In the genomic region with DNA sequence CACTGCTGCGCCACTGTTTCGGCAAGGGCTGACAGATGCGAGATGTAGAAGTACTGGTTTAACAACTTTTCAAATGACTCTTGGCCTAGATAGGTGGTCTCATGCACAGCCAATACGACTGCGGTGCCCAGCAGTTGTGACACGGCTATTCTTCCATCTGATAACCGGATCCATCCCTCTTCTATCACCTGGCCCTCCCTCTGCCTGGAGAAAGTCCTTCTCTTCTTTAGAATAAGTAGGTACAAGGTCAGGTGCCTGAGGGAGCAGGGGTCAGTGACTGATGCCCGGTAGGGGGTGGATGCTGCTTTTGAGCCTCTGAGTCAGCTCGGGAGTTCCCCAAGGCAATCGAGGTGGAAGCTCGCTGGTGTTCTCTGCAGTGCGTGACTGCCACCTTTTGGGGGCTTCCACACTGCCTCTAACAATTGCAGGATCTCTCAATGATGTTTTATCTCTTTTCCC, we compare ENCODE assay signal across 9 cellular contexts.
DNase-seq lines count a peak whose midpoint lies in the region; ATAC-seq and TF ChIP-seq lines count a peak whose summit lies in the region.
"Had no signal": no experiment of that assay in that cellular context is flagged by ENCODE, and none has a peak within 500 bp of the region (broad histone marks: within the 10 kb centered on the region; RNA-seq: fewer than 3 reads in every experiment).

No MANE protein-coding gene starts in this region.

- no peak overlapping the region for H3K9ac ChIP-seq in endodermal cell (ENCODE audit: extremely low read depth, low read length, poor library complexity, severe bottlenecking)
- H3K9ac ChIP-seq: KMS-11 had no signal

- H3K27ac Mint-ChIP-seq in activated naive CD4-positive, alpha-beta T cell treated with anti-CD3 and anti-CD28 coated beads for 36 hours, result no peak overlapping the region
- H3K27ac Mint-ChIP-seq in activated naive CD4-positive, alpha-beta T cell treated with anti-CD3 and anti-CD28 coated beads, Interleukin-2, amount 50 U/mL, for 72 hours, result no peak overlapping the region
- H3K27ac Mint-ChIP-seq in endodermal cell, result no peak overlapping the region
- no peak overlapping the region for H3K27ac Mint-ChIP-seq in stimulated activated naive CD8-positive, alpha-beta T cell treated with anti-CD3 and anti-CD28 coated beads, Interleukin-15, amount 100 ng/mL, for 72 hours
- H3K27ac Mint-ChIP-seq in activated T-helper 17 cell treated with anti-CD3 and anti-CD28 coated beads, Interleukin-2, amount 50 U/mL, for 72 hours, result no peak overlapping the region

- H3K4me1 ChIP-seq in endodermal cell (ENCODE audit: control insufficient read depth, insufficient read depth, low read length), result no peaks in the 10 kb centered on the region

- H3K9me3 ChIP-seq in endodermal cell (ENCODE audit: control insufficient read depth, low read length), result peaks cover 12% of the 10 kb centered on the region

- no peaks in the 10 kb centered on the region for H3K27me3 ChIP-seq in endodermal cell (ENCODE audit: control insufficient read depth, insufficient read depth, low read length, poor library complexity, severe bottlenecking)

- no peak overlapping the region for H3K4me3 Mint-ChIP-seq in activated naive CD4-positive, alpha-beta T cell treated with anti-CD3 and anti-CD28 coated beads for 36 hours
- H3K4me3 Mint-ChIP-seq in endodermal cell, result no peak overlapping the region
- H3K4me3 Mint-ChIP-seq in stimulated activated naive CD8-positive, alpha-beta T cell treated with anti-CD3 and anti-CD28 coated beads, Interleukin-15, amount 100 ng/mL, for 72 hours, result no peak overlapping the region
- H3K4me3 Mint-ChIP-seq in activated T-helper 17 cell treated with anti-CD3 and anti-CD28 coated beads, Interleukin-2, amount 50 U/mL, for 72 hours, result no peak overlapping the region

- no peak for ATAC-seq in activated naive CD4-positive, alpha-beta T cell treated with anti-CD3 and anti-CD28 coated beads, Interleukin-2, amount 50 U/mL, for 72 hours
- no peak for ATAC-seq in stimulated activated naive CD8-positive, alpha-beta T cell treated with anti-CD3 and anti-CD28 coated beads, Interleukin-15, amount 100 ng/mL, for 72 hours
- ATAC-seq in activated T-helper 17 cell treated with anti-CD3 and anti-CD28 coated beads, Interleukin-2, amount 50 U/mL, for 72 hours (replicated peaks), result no peak

- TF ChIP-seq CTCF in endodermal cell (conservative IDR thresholded peaks at IDR 0.05), result peak; percentile 85

- intact Hi-C loops in activated naive CD4-positive, alpha-beta T cell treated with anti-CD3 and anti-CD28 coated beads for 36 hours (cut with micrococcal nuclease), result no loop called here

- no peaks in the 10 kb centered on the region for H3K27me3 Mint-ChIP-seq in activated naive CD4-positive, alpha-beta T cell treated with anti-CD3 and anti-CD28 coated beads for 36 hours (ENCODE audit: low read depth)
- H3K27me3 Mint-ChIP-seq in endodermal cell (ENCODE audit: insufficient read depth), result no peaks in the 10 kb centered on the region
- no peaks in the 10 kb centered on the region for H3K27me3 Mint-ChIP-seq in stimulated activated naive CD8-positive, alpha-beta T cell treated with anti-CD3 and anti-CD28 coated beads, Interleukin-15, amount 100 ng/mL, for 72 hours
- H3K27me3 Mint-ChIP-seq in activated T-helper 17 cell treated with anti-CD3 and anti-CD28 coated beads, Interleukin-2, amount 50 U/mL, for 72 hours, result no peaks in the 10 kb centered on the region

- WGBS in endodermal cell (ENCODE audit: insufficient coverage in 1 of 2, insufficient read length in 1 of 2), 2 experiments, result 64 to 67% methylated on average over 9 to 12 of the region's 12 CpGs

- H3K9me3 Mint-ChIP-seq in activated naive CD4-positive, alpha-beta T cell treated with anti-CD3 and anti-CD28 coated beads for 36 hours, result no peaks in the 10 kb centered on the region
- H3K9me3 Mint-ChIP-seq in activated naive CD4-positive, alpha-beta T cell treated with anti-CD3 and anti-CD28 coated beads, Interleukin-2, amount 50 U/mL, for 72 hours, result peaks cover 9 to 10% of the 10 kb centered on the region in 2 donors
- H3K9me3 Mint-ChIP-seq in endodermal cell, result peaks cover 22% of the 10 kb centered on the region
- H3K9me3 Mint-ChIP-seq in stimulated activated naive CD8-positive, alpha-beta T cell treated with anti-CD3 and anti-CD28 coated beads, Interleukin-15, amount 100 ng/mL, for 72 hours, result peaks cover 4 to 12% of the 10 kb centered on the region in 2 donors
- no peaks in the 10 kb centered on the region for H3K9me3 Mint-ChIP-seq in activated T-helper 17 cell treated with anti-CD3 and anti-CD28 coated beads, Interleukin-2, amount 50 U/mL, for 72 hours

- no peak overlapping the region for H3K4me3 ChIP-seq in endodermal cell (ENCODE audit: low read length)

- H3K4me1 Mint-ChIP-seq in activated naive CD4-positive, alpha-beta T cell treated with anti-CD3 and anti-CD28 coated beads for 36 hours (ENCODE audit: low read depth), result no peaks in the 10 kb centered on the region
- peaks cover 5% of the 10 kb centered on the region for H3K4me1 Mint-ChIP-seq in endodermal cell
- H3K4me1 Mint-ChIP-seq in stimulated activated naive CD8-positive, alpha-beta T cell treated with anti-CD3 and anti-CD28 coated beads, Interleukin-15, amount 100 ng/mL, for 72 hours, result no peaks in the 10 kb centered on the region
- H3K4me1 Mint-ChIP-seq in activated T-helper 17 cell treated with anti-CD3 and anti-CD28 coated beads, Interleukin-2, amount 50 U/mL, for 72 hours, result no peaks in the 10 kb centered on the region

- H3K36me3 Mint-ChIP-seq in activated naive CD4-positive, alpha-beta T cell treated with anti-CD3 and anti-CD28 coated beads for 36 hours (ENCODE audit: low read depth), result no peaks in the 10 kb centered on the region
- no peaks in the 10 kb centered on the region for H3K36me3 Mint-ChIP-seq in activated naive CD4-positive, alpha-beta T cell treated with anti-CD3 and anti-CD28 coated beads, Interleukin-2, amount 50 U/mL, for 72 hours
- H3K36me3 Mint-ChIP-seq in endodermal cell (ENCODE audit: low read depth), result peaks cover 4% of the 10 kb centered on the region
- no peaks in the 10 kb centered on the region for H3K36me3 Mint-ChIP-seq in activated T-helper 17 cell treated with anti-CD3 and anti-CD28 coated beads, Interleukin-2, amount 50 U/mL, for 72 hours (ENCODE audit: low read depth)

- H3K36me3 ChIP-seq in endodermal cell (ENCODE audit: control insufficient read depth, insufficient read depth, low read length), result no peaks in the 10 kb centered on the region

- H3K27ac ChIP-seq in endodermal cell (ENCODE audit: low read depth, low read length), result no peak overlapping the region
- H3K27ac ChIP-seq: KMS-11 had no signal

- DNase-seq in activated naive CD4-positive, alpha-beta T cell treated with anti-CD3 and anti-CD28 coated beads for 36 hours, result peak; percentile 46
- no peak for DNase-seq in activated naive CD4-positive, alpha-beta T cell treated with anti-CD3 and anti-CD28 coated beads, Interleukin-2, amount 50 U/mL, for 72 hours (ENCODE audit: low spot score in 2 of 2)
- peak; percentile 5 for DNase-seq in NCI-H2107 treated with DMSO at 0.1 percent for 48 hours (lab: John Stamatoyannopoulos, UW; ENCODE audit: unreplicated experiment)
- peak; percentile 94 for DNase-seq in endodermal cell
- peak; percentile 8 to 25 for DNase-seq in stimulated activated naive CD8-positive, alpha-beta T cell treated with anti-CD3 and anti-CD28 coated beads, Interleukin-15, amount 100 ng/mL, for 72 hours
- no peak for DNase-seq in NCI-H187 treated with DMSO at 0.1 percent for 48 hours (lab: John Stamatoyannopoulos, UW)
- no peak for DNase-seq in inferior parietal cortex (ENCODE audit: extremely low spot score)

- CTCF ChIA-PET in activated naive CD4-positive, alpha-beta T cell treated with anti-CD3 and anti-CD28 coated beads for 36 hours (lab: Charles Lee), result no interaction called here

Comparison
In these comparisons a context has a peak if more than half of its experiments do, and no peak if none do; other contexts are left out.
1. DNase-seq: peak in activated naive CD4-positive, alpha-beta T cell treated with anti-CD3 and anti-CD28 coated beads for 36 hours (single experiment), NCI-H2107 treated with DMSO at 0.1 percent for 48 hours (single experiment), endodermal cell (single experiment) and stimulated activated naive CD8-positive, alpha-beta T cell treated with anti-CD3 and anti-CD28 coated beads, Interleukin-15, amount 100 ng/mL, for 72 hours (2 of 2); none in activated naive CD4-positive, alpha-beta T cell treated with anti-CD3 and anti-CD28 coated beads, Interleukin-2, amount 50 U/mL, for 72 hours (0 of 2), NCI-H187 treated with DMSO at 0.1 percent for 48 hours (single experiment) and inferior parietal cortex (single experiment).